In the genomic region with DNA sequence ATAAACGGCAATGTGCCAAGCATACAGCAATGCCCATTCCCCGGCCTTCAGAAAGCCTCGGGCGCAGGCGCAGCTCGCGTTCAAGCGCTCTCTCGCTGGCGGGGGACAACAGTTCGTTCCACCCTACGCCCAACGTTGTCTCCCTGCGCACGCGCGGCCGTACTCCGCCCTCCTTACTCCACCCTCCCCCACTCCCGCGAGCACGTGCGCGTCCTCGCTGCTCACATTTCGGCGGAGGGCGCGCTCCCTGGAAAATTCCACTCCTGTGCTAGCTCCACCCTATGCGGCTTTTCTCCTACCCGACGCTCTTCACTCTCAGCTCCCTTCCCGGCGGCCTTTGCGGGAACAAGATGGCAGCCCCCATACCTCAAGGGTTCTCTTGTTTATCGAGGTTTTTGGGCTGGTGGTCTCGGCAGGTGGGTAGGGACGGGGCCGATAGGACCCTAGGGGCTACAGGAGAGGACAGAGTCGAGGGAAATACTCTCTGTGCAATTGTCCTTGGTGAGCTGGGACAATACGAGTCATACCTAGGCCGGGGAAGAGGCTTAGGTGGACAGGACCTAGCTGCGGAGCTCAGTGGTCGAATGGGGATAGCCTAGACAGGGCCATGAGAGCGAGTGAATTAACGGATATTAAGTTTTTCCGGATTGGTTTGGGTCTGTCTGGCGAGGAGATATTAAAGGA, we compare ENCODE assay signal across 8 cellular contexts. TPM values are rescaled to one million over a fixed set of nuclear protein-coding genes. Genes with fewer than 3 reads are reported as not detected.
A peak's percentile ranks its signal among the peaks of the same experiment; 100 is the strongest.
DNase-seq lines count a peak whose midpoint lies in the region; ATAC-seq and TF ChIP-seq lines count a peak whose summit lies in the region.
"Not testable (repeated sequence)": the region's sequence is repeated elsewhere in the genome, so short reads cannot be mapped to it uniquely, and the experiment has no call there.

A gene (plus strand): TSS at position 335 of the 684 bp plus-strand sequence. CDS start 16 bp downstream, at position 351.

- H3K9me3 ChIP-seq in Loucy (ENCODE audit: insufficient read depth, low read depth, low read length); RWPE2 (ENCODE audit: severe bottlenecking): not testable (repeated sequence)

- H3K79me2 ChIP-seq in Loucy (ENCODE audit: insufficient read depth, low read length) = not testable (repeated sequence)

- peak within 1 kb of the TSS; percentile 71 for H3K4me2 ChIP-seq in Loucy (ENCODE audit: low read depth, low read length, poor library complexity, severe bottlenecking)

- H3K4me1 Mint-ChIP-seq in activated T-helper 2 cell treated with anti-CD3 and anti-CD28 coated beads, Interferon-gamma antibody, Interleukin-2, Interleukin-4, amounts not matched to agents 10 μg/mL and 5 μg/mL and 100 μg/mL, durations not matched to agents 14 hours and 24 hours and 36 hours (ENCODE audit: low read depth); stimulated activated naive B cell treated with anti-CD40 and anti-IgM and Interleukin-4, amounts not matched to agents 10 μg/mL and 1 μg/mL and 100 μg/mL, for 72 hours: not testable (repeated sequence)
- H3K4me1 Mint-ChIP-seq in naive thymus-derived CD8-positive, alpha-beta T cell = peaks cover 7 to 14% (median 8%) of the 10 kb centered on the region in 4 donors

- ATAC-seq in RWPE2 (ENCODE audit: low read depth) = peak; percentile 98
- ATAC-seq in naive thymus-derived CD8-positive, alpha-beta T cell = peak; percentile 93 to 95
- ATAC-seq in stimulated activated naive B cell treated with anti-CD40 and anti-IgM and Interleukin-4, amounts not matched to agents 10 μg/mL and 1 μg/mL and 100 μg/mL, for 72 hours (replicated peaks) = peak; percentile 98

- not testable (repeated sequence) for H3K9me2 ChIP-seq in Loucy (replicated peaks; ENCODE audit: low read depth, low read length)

- not testable (repeated sequence) for H3K36me3 ChIP-seq in H7 (replicated peaks; ENCODE audit: control insufficient read depth, insufficient read depth, low read length); Loucy (ENCODE audit: insufficient read depth, low read length); RWPE2 (ENCODE audit: low read depth)

- intact Hi-C loops in activated T-helper 2 cell treated with anti-CD3 and anti-CD28 coated beads, Interferon-gamma antibody, Interleukin-2, Interleukin-4, amounts not matched to agents 10 μg/mL and 5 μg/mL and 100 μg/mL, durations not matched to agents 14 hours and 24 hours and 36 hours (cut with micrococcal nuclease) = not testable (repeated sequence)

- not testable (repeated sequence) for H3K27me3 ChIP-seq in H7 (ENCODE audit: control insufficient read depth, insufficient read depth, low read length); Loucy (ENCODE audit: insufficient read depth, low read length, poor library complexity, severe bottlenecking); RWPE2 (ENCODE audit: insufficient read depth, poor library complexity, severe bottlenecking)

- not testable (repeated sequence) for H3K4me1 ChIP-seq in Loucy (ENCODE audit: insufficient read depth, low read length, poor library complexity, severe bottlenecking); RWPE2 (ENCODE audit: insufficient read depth, poor library complexity, severe bottlenecking)

- H3K4me3 ChIP-seq in H7 (ENCODE audit: insufficient read depth, low read depth, low read length) (peak within 1 kb of the TSS; percentile 54), Loucy (ENCODE audit: low read length, poor library complexity, severe bottlenecking) (peak within 1 kb of the TSS; percentile 85), RWPE2 (ENCODE audit: severe bottlenecking) (peak within 1 kb of the TSS; percentile 50), fibroblast of mammary gland (ENCODE audit: control insufficient read depth, low read depth, low read length) (peak within 1 kb of the TSS; percentile 65)

- H3K27ac Mint-ChIP-seq in activated T-helper 2 cell treated with anti-CD3 and anti-CD28 coated beads, Interferon-gamma antibody, Interleukin-2, Interleukin-4, amounts not matched to agents 10 μg/mL and 5 μg/mL and 100 μg/mL, durations not matched to agents 14 hours and 24 hours and 36 hours = peak within 1 kb of the TSS; percentile 95
- peak within 1 kb of the TSS; percentile 94 to 99 (median 98) for H3K27ac Mint-ChIP-seq in naive thymus-derived CD8-positive, alpha-beta T cell
- peak within 1 kb of the TSS; percentile 96 for H3K27ac Mint-ChIP-seq in stimulated activated naive B cell treated with anti-CD40 and anti-IgM and Interleukin-4, amounts not matched to agents 10 μg/mL and 1 μg/mL and 100 μg/mL, for 72 hours

- DNase-seq in EL (peak; percentile 96), RWPE2 (ENCODE audit: low spot score) (peak; percentile 95), fibroblast of mammary gland (ENCODE audit: low read depth) (peak; percentile 94)
- DNase-seq in H7 = not testable (repeated sequence)
- DNase-seq in activated T-helper 2 cell treated with anti-CD3 and anti-CD28 coated beads, Interferon-gamma antibody, Interleukin-2, Interleukin-4, amounts not matched to agents 10 μg/mL and 5 μg/mL and 100 μg/mL, durations not matched to agents 14 hours and 24 hours and 36 hours (ENCODE audit: low spot score) = peak; percentile 98
- peak; percentile 90 to 96 (median 94) for DNase-seq in naive thymus-derived CD8-positive, alpha-beta T cell
- DNase-seq in stimulated activated naive B cell treated with anti-CD40 and anti-IgM and Interleukin-4, amounts not matched to agents 10 μg/mL and 1 μg/mL and 100 μg/mL, for 72 hours = peak; percentile 97

- H4K20me1 ChIP-seq in Loucy (ENCODE audit: insufficient read depth, low read length, poor library complexity, severe bottlenecking) = not testable (repeated sequence)

- POLR2A ChIA-PET in naive thymus-derived CD8-positive, alpha-beta T cell (lab: Charles Lee) = not testable (repeated sequence)

- not testable (repeated sequence) for H3F3A ChIP-seq in Loucy (ENCODE audit: low read depth)

- not testable (repeated sequence) for TF ChIP-seq CTCF in Loucy (conservative IDR thresholded peaks at IDR 0.05; ENCODE audit: low read length); RWPE2 (IDR thresholded peaks at IDR 0.05; ENCODE audit: poor library complexity, severe bottlenecking); fibroblast of mammary gland (conservative IDR thresholded peaks at IDR 0.05; ENCODE audit: control insufficient read depth, insufficient read depth, low read depth, low read length)

- not testable (repeated sequence) for H3K27me3 Mint-ChIP-seq in activated T-helper 2 cell treated with anti-CD3 and anti-CD28 coated beads, Interferon-gamma antibody, Interleukin-2, Interleukin-4, amounts not matched to agents 10 μg/mL and 5 μg/mL and 100 μg/mL, durations not matched to agents 14 hours and 24 hours and 36 hours (ENCODE audit: low read depth); naive thymus-derived CD8-positive, alpha-beta T cell; stimulated activated naive B cell treated with anti-CD40 and anti-IgM and Interleukin-4, amounts not matched to agents 10 μg/mL and 1 μg/mL and 100 μg/mL, for 72 hours

- not testable (repeated sequence) for H3K27ac ChIP-seq in RWPE2 (ENCODE audit: poor library complexity, severe bottlenecking)

- H3K9ac ChIP-seq in Loucy (ENCODE audit: low read depth, low read length, poor library complexity, severe bottlenecking) = peak within 1 kb of the TSS; percentile 79

- H3K4me3 Mint-ChIP-seq in activated T-helper 2 cell treated with anti-CD3 and anti-CD28 coated beads, Interferon-gamma antibody, Interleukin-2, Interleukin-4, amounts not matched to agents 10 μg/mL and 5 μg/mL and 100 μg/mL, durations not matched to agents 14 hours and 24 hours and 36 hours (ENCODE audit: low read depth) = peak within 1 kb of the TSS; percentile 89
- peak within 1 kb of the TSS; percentile 84 to 95 (median 91) for H3K4me3 Mint-ChIP-seq in naive thymus-derived CD8-positive, alpha-beta T cell
- peak within 1 kb of the TSS; percentile 88 to 92 for H3K4me3 Mint-ChIP-seq in stimulated activated naive B cell treated with anti-CD40 and anti-IgM and Interleukin-4, amounts not matched to agents 10 μg/mL and 1 μg/mL and 100 μg/mL, for 72 hours

- not testable (repeated sequence) for H3K36me3 Mint-ChIP-seq in activated T-helper 2 cell treated with anti-CD3 and anti-CD28 coated beads, Interferon-gamma antibody, Interleukin-2, Interleukin-4, amounts not matched to agents 10 μg/mL and 5 μg/mL and 100 μg/mL, durations not matched to agents 14 hours and 24 hours and 36 hours (ENCODE audit: low read depth); stimulated activated naive B cell treated with anti-CD40 and anti-IgM and Interleukin-4, amounts not matched to agents 10 μg/mL and 1 μg/mL and 100 μg/mL, for 72 hours
- H3K36me3 Mint-ChIP-seq in naive thymus-derived CD8-positive, alpha-beta T cell = peaks cover 0 to 20% (median 3%) of the 10 kb centered on the region in 3 donors

- H2AFZ ChIP-seq in Loucy (ENCODE audit: low read length) = peak within 1 kb of the TSS; percentile 93

- H3K9me3 Mint-ChIP-seq in activated T-helper 2 cell treated with anti-CD3 and anti-CD28 coated beads, Interferon-gamma antibody, Interleukin-2, Interleukin-4, amounts not matched to agents 10 μg/mL and 5 μg/mL and 100 μg/mL, durations not matched to agents 14 hours and 24 hours and 36 hours; naive thymus-derived CD8-positive, alpha-beta T cell; stimulated activated naive B cell treated with anti-CD40 and anti-IgM and Interleukin-4, amounts not matched to agents 10 μg/mL and 1 μg/mL and 100 μg/mL, for 72 hours: not testable (repeated sequence)

RNA-seq across cellular contexts. Expression of the gene that starts here (rescaled TPM):
- 81.3 and 99.2 TPM in 2 replicates for total RNA-seq in H7 (2014; rRNA removed; shearing (Covaris generic))
- total RNA-seq in activated T-helper 2 cell treated with anti-CD3 and anti-CD28 coated beads, Interferon-gamma antibody, Interleukin-2, Interleukin-4, amounts not matched to agents 10 μg/mL and 5 μg/mL and 100 μg/mL, durations not matched to agents 14 hours and 24 hours and 36 hours = 43.5 and 44.6 TPM in 2 replicates
- 10 to 100 TPM; 23.8 to 24.0 TPM for total RNA-seq in naive thymus-derived CD8-positive, alpha-beta T cell
- polyA plus RNA-seq in naive thymus-derived CD8-positive, alpha-beta T cell = 10 to 100 TPM; 21.6 to 34.7 (median 26.0) TPM
